ENCODE assay signal across 10 cellular contexts in the genomic region with DNA sequence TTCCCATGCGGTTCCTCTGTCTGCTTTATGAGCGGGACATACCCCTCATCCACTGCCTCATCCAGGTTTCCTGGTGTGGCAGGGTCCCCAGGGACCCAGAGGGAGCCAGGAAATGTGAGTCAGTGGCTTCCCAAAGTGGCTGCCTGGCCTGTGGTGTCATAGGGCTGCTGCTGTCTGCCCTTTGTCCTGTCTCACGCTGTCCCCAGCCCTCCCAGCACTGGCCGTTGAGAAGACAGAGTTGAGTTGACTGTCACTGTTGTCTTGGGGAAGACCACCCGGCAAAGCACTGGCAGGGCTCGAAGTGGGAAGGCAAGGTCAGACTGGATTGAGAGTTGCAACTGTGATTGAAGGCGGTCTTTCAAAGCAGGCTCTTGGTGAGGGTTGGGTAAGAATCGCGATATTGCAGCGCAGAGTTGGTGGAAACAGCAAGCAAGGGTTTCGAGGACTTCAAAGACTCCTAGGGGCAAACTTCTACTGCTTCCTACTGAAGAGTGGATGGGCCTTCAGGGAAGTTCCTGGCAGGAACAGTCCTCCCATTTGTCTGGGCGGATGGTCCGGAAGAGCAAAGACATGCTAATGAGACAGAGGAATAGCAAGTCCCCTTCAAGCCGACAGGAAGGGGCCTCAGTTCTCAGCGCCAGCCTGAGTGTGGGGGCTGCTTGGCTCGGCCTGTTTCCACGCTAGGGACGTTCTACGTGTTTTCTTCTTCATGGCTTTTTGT. TPM values are rescaled to one million over a fixed set of nuclear protein-coding genes. Genes with fewer than 3 reads are reported as not detected.
DNase-seq lines count a peak whose midpoint lies in the region; ATAC-seq and TF ChIP-seq lines count a peak whose summit lies in the region.
"Had no signal": no experiment of that assay in that cellular context is flagged by ENCODE, and none has a peak within 500 bp of the region (broad histone marks: within the 10 kb centered on the region; RNA-seq: fewer than 3 reads in every experiment).

No MANE protein-coding gene starts in this region.

- H3K79me2 ChIP-seq in PC-9 (ENCODE audit: low read depth) = peaks cover 76% of the 10 kb centered on the region
- H3K79me2 ChIP-seq in neural progenitor cell (ENCODE audit: low read depth) = no peaks in the 10 kb centered on the region

- H3K4me2 ChIP-seq in PC-9 (peak overlapping the region; percentile 73), neural progenitor cell (peak overlapping the region; percentile 40)

- CTCF ChIA-PET in PC-9 (lab: Charles Lee) = no interaction called here

- H3K9me3 Mint-ChIP-seq in neural progenitor cell = no peaks in the 10 kb centered on the region
- H3K9me3 Mint-ChIP-seq: CD4-positive, alpha-beta T cell had no signal

- H3K27ac Mint-ChIP-seq in neural progenitor cell = peak overlapping the region; percentile 88
- H3K27ac Mint-ChIP-seq: CD4-positive, alpha-beta T cell had no signal

- peaks cover 5% of the 10 kb centered on the region for H3K27me3 Mint-ChIP-seq in neural progenitor cell (ENCODE audit: insufficient read depth, low read depth)

- no peaks in the 10 kb centered on the region for H3K36me3 Mint-ChIP-seq in neural progenitor cell

- peaks cover 74% of the 10 kb centered on the region for H3K4me1 ChIP-seq in PC-9 (replicated peaks; ENCODE audit: insufficient read depth)
- H3K4me1 ChIP-seq in neural progenitor cell = peaks cover 9% of the 10 kb centered on the region

- H3K9me2 ChIP-seq in PC-9 (ENCODE audit: insufficient read depth) = no peaks in the 10 kb centered on the region

- H3K9me3 ChIP-seq in PC-9 (ENCODE audit: insufficient read depth, low read depth) (peaks cover 4% of the 10 kb centered on the region; the same call in 1 of the 2 replicates), neural progenitor cell (ENCODE audit: low read depth) (no peaks in the 10 kb centered on the region)

- H3K36me3 ChIP-seq in PC-9 (ENCODE audit: low read depth) (0 out of 2 replicates have a peak, but pooled peaks cover 10% of the 10 kb centered on the region), neural progenitor cell (no peaks in the 10 kb centered on the region)

- peak; percentile 47 for DNase-seq in Ammon's horn (ENCODE audit: low spot score)
- peak; percentile 29 to 34 for DNase-seq in PC-9
- DNase-seq in fibroblast of mammary gland (ENCODE audit: low read depth) = peak; percentile 68
- DNase-seq in neural progenitor cell (ENCODE audit: low spot score) = peak; percentile 34
- DNase-seq in posterior cingulate gyrus = no peak
- DNase-seq in RPMI8226 = no peak
- DNase-seq in occipital lobe (lab: John Stamatoyannopoulos, UW) = no peak
- DNase-seq: CD4-positive, alpha-beta T cell; stimulated activated CD8-positive, alpha-beta memory T cell treated with anti-CD3 and anti-CD28 coated beads, Interleukin-4, amount 100 ng/mL, for 48 hours had no signal

- peaks cover 42% of the 10 kb centered on the region for H3F3A ChIP-seq in PC-9 (ENCODE audit: insufficient read depth, low read depth)
- H3F3A ChIP-seq in neural progenitor cell (ENCODE audit: low read depth) = no peaks in the 10 kb centered on the region

- peaks cover 45% of the 10 kb centered on the region for H3K4me1 Mint-ChIP-seq in neural progenitor cell

- H3K9ac ChIP-seq in neural progenitor cell = no peak overlapping the region

- H3K4me3 ChIP-seq in PC-9 (no peak overlapping the region; the same call in 1 of the 2 replicates), fibroblast of mammary gland (ENCODE audit: control insufficient read depth, low read depth, low read length) (no peak overlapping the region), neural progenitor cell (no peak overlapping the region)

- POLR2A ChIA-PET in PC-9 (lab: Charles Lee; ENCODE audit: unreplicated experiment) = no interaction called here

- intact Hi-C loops in PC-9 (cut with micrococcal nuclease; ENCODE audit: unreplicated experiment) = loop anchor here (2.0 to 5.0 kb wide), 3 partner anchors 83 to 155 kb away; no protein-coding TSS in a partner anchor
- intact Hi-C loops in posterior cingulate gyrus (cut with DNase I) = no loop called here

- peak overlapping the region; percentile 96 for H3K27ac ChIP-seq in PC-9
- H3K27ac ChIP-seq in neural progenitor cell = no peak overlapping the region

- no peak for ATAC-seq in GM19395 (IDR thresholded peaks at IDR 0.05; ENCODE audit: unreplicated experiment)

- TF ChIP-seq CTCF in PC-9 (conservative IDR thresholded peaks at IDR 0.05) = no peak
- TF ChIP-seq CTCF in fibroblast of mammary gland (conservative IDR thresholded peaks at IDR 0.05; ENCODE audit: control insufficient read depth, insufficient read depth, low read depth, low read length) = no peak
- no peak for TF ChIP-seq CTCF in neural progenitor cell (IDR thresholded peaks at IDR 0.05)

- BruUV-seq in PC-9 (replicated peaks; lab: Mats Ljungman, UMichigan) = no TSS peak

- no peaks in the 10 kb centered on the region for H3K27me3 ChIP-seq in PC-9 (ENCODE audit: insufficient read depth, low read depth)
- no peaks in the 10 kb centered on the region for H3K27me3 ChIP-seq in neural progenitor cell

- peak overlapping the region; percentile 62 for H3K4me3 Mint-ChIP-seq in neural progenitor cell
- H3K4me3 Mint-ChIP-seq: CD4-positive, alpha-beta T cell had no signal

- no peak overlapping the region for H2AFZ ChIP-seq in PC-9
- H2AFZ ChIP-seq in neural progenitor cell (replicated peaks) = peak overlapping the region; percentile 81

- H4K20me1 ChIP-seq in PC-9 (ENCODE audit: insufficient read depth) (no peaks in the 10 kb centered on the region), neural progenitor cell (ENCODE audit: low read depth) (no peaks in the 10 kb centered on the region)

RNA-seq across cellular contexts. Expression of a gene that starts 33.9 kb away (rescaled TPM):
- total RNA-seq in PC-9 (2021) = 48.6 and 51.0 TPM in 2 replicates
- total RNA-seq in neural progenitor cell (ENCODE audit: low replicate concordance) = 4.6 and 5.0 TPM in 2 replicates
- 27.6 TPM for total RNA-seq in occipital lobe

Comparison
In these comparisons a context has a peak if more than half of its experiments do, and no peak if none do; other contexts are left out.
1. DNase-seq: peak in Ammon's horn (single experiment), PC-9 (2 of 2), fibroblast of mammary gland (single experiment) and neural progenitor cell (single experiment); none in posterior cingulate gyrus (0 of 10), RPMI8226 (single experiment) and occipital lobe (single experiment).